24 cellular contexts compared by ENCODE assay signal in the genomic region with DNA sequence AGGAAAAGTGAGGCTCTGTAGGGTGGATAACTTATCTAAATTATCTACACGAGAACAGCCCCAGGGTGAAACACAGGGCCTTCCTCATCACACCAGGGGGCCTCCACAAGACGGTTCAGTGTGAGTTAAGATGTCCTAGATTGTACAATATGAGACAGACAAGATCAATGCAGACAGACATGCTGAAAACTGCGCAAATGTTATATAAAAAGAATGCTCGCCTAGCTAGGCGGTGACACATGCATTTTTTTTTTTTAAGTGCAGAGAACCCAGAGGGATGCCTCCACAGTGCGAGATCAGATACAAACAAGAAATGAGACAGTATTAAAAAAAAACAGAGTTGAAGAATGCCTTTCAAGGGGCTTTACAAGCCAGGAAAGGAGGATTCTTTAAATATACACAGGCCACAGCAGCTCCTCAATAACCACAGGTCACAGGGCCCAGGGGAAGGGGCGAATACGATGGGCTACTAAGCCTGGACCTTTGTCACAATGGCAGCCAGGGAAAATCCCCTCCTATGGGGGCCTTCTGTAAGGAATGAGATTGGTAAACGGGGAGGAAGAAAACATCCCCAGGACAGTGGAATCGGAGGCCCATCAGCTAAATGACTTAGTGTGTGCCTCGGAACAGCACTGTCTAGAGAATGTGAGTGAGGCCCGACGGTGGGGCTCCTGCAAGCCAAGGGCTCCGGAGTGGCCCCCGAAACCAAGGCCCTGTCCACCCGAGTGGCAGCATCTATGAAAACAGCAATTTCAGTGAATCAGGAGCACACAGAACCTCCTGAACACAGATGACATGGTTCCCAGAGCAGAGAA. TPM values are rescaled to one million over a fixed set of nuclear protein-coding genes. Genes with fewer than 3 reads are reported as not detected.
DNase-seq lines count a peak whose midpoint lies in the region; ATAC-seq, FAIRE-seq and TF ChIP-seq lines count a peak whose summit lies in the region.
"Had no signal": no experiment of that assay in that cellular context is flagged by ENCODE, and none has a peak within 500 bp of the region (broad histone marks: within the 10 kb centered on the region; RNA-seq: fewer than 3 reads in every experiment).

No MANE protein-coding gene starts in this region.

- BruUV-seq in HepG2 (replicated peaks; lab: Mats Ljungman, UMichigan): no TSS peak

- DNase-seq in HepG2 (ENCODE audit: low spot score) (no peak), right lobe of liver (no peak), psoas muscle (no peak), vagina (ENCODE audit: extremely low spot score in 2 of 2) (no peak), hepatocyte (ENCODE audit: low spot score) (no peak)
- DNase-seq: activated CD4-positive, CD25-positive, alpha-beta regulatory T cell; activated CD8-positive, alpha-beta T cell treated with anti-CD3 and anti-CD28 coated beads for 36 hours; activated gamma-delta T cell treated with Interleukin-2 at 50 U/mL for 16 hours; activated T-cell treated with anti-CD3 and anti-CD28 coated beads for 4 hours; DMS79; naive thymus-derived CD4-positive, alpha-beta T cell; NCI-H187; stimulated activated CD4-positive, alpha-beta T cell treated with anti-CD3 and anti-CD28 coated beads, Interleukin-4, amount 100 ng/mL, for 1 hour; stimulated activated naive CD4-positive, alpha-beta T cell treated with Interleukin-2 at 50 U/mL for 16 hours; T-helper 9 cell had no signal

- H3K4me3 ChIP-seq in HepG2 (replicated peaks in 1 of 3; ENCODE audit: insufficient read depth in 1 of 3, low read depth in 2 of 3, low read length in 3 of 3): no peak overlapping the region
- no peak overlapping the region for H3K4me3 ChIP-seq in right lobe of liver
- no peak overlapping the region for H3K4me3 ChIP-seq in gastroesophageal sphincter
- H3K4me3 ChIP-seq in psoas muscle: no peak overlapping the region
- no peak overlapping the region for H3K4me3 ChIP-seq in vagina
- no peak overlapping the region for H3K4me3 ChIP-seq in hepatocyte
- H3K4me3 ChIP-seq: prostate gland had no signal

- TF ChIP-seq CTCF in HepG2 (CRISPR knock-in tag; IDR thresholded peaks at IDR 0.05): no peak
- TF ChIP-seq CTCF in right lobe of liver (IDR thresholded peaks at IDR 0.05): no peak
- TF ChIP-seq CTCF in gastroesophageal sphincter (IDR thresholded peaks at IDR 0.05): no peak
- TF ChIP-seq CTCF in psoas muscle (IDR thresholded peaks at IDR 0.05): no peak
- TF ChIP-seq CTCF in vagina (IDR thresholded peaks at IDR 0.05): no peak
- no peak for TF ChIP-seq CTCF in hepatocyte (IDR thresholded peaks at IDR 0.05; ENCODE audit: poor library complexity)

- no peaks in the 10 kb centered on the region for H3K9me2 ChIP-seq in hepatocyte (replicated peaks; ENCODE audit: insufficient read depth)

- H3K9me3 ChIP-seq in HepG2 (ENCODE audit: low read length): no peaks in the 10 kb centered on the region
- no peaks in the 10 kb centered on the region for H3K9me3 ChIP-seq in right lobe of liver
- no peaks in the 10 kb centered on the region for H3K9me3 ChIP-seq in gastroesophageal sphincter
- H3K9me3 ChIP-seq in psoas muscle: no peaks in the 10 kb centered on the region
- H3K9me3 ChIP-seq in vagina: no peaks in the 10 kb centered on the region
- no peaks in the 10 kb centered on the region for H3K9me3 ChIP-seq in hepatocyte (ENCODE audit: low read depth)
- H3K9me3 ChIP-seq: prostate gland had no signal

- intact Hi-C loops in HepG2 (cut with micrococcal nuclease; ENCODE audit: unreplicated experiment) (no loop called here), right lobe of liver (cut with DNase I) (no loop called here), psoas muscle (cut with DNase I) (loop anchor here in 1 of 2 donors (5.0 kb wide), 1 partner anchor 46 kb away; no protein-coding TSS in a partner anchor), vagina (cut with DNase I) (no loop called here)

- WGBS in HepG2 (ENCODE audit: low lambda C conversion rate): 50% methylated on average over 16 of the region's 16 CpGs
- WGBS in right lobe of liver (ENCODE audit: insufficient coverage, low coverage, low lambda C conversion rate, missing lambda C conversion rate): 86% methylated on average over 8 of the region's 16 CpGs
- 91% methylated on average over 11 of the region's 16 CpGs; no CpG with 5 or more reads in 1 of the 2 donors for WGBS in gastroesophageal sphincter (ENCODE audit: low coverage in 1 of 2), 2 donors
- 84 to 89% (median 87%) methylated on average over 16 of the region's 16 CpGs for WGBS in psoas muscle, 3 donors
- WGBS in hepatocyte (ENCODE audit: low lambda C conversion rate, missing lambda C conversion rate): 92% methylated on average over 16 of the region's 16 CpGs

- H3K27ac ChIP-seq in HepG2 (ENCODE audit: extremely low read length, insufficient read depth, low read length): no peak overlapping the region
- no peak overlapping the region for H3K27ac ChIP-seq in right lobe of liver
- peak overlapping the region in 3 of 4 donors; percentile 39 to 77 (median 73) for H3K27ac ChIP-seq in gastroesophageal sphincter
- peak overlapping the region; percentile 37 for H3K27ac ChIP-seq in psoas muscle
- H3K27ac ChIP-seq in vagina: peak overlapping the region; percentile 62
- no peak overlapping the region for H3K27ac ChIP-seq in hepatocyte
- H3K27ac ChIP-seq: KMS-11, RWPE1 had no signal

- CTCF ChIA-PET in HepG2 (lab: Yijun Ruan, JAX; ENCODE audit: low intra/inter-chr PET ratio, low total read pairs): no interaction called here

- H3K4me2 ChIP-seq in HepG2 (ENCODE audit: low read depth, low read length): no peak overlapping the region
- H3K4me2 ChIP-seq in hepatocyte: no peak overlapping the region
- H3K4me2 ChIP-seq: KMS-11 had no signal

- TF ChIP-seq POLR2A in HepG2 (IDR thresholded peaks at IDR 0.05; ENCODE audit: insufficient read depth in 1 of 2, low read depth in 2 of 2, low read length in 2 of 2): no peak
- TF ChIP-seq POLR2A in right lobe of liver (IDR thresholded peaks at IDR 0.05): no peak
- no peak for TF ChIP-seq POLR2A in gastroesophageal sphincter (IDR thresholded peaks at IDR 0.05)
- TF ChIP-seq POLR2A in vagina (IDR thresholded peaks at IDR 0.05): no peak

- H2AFZ ChIP-seq in HepG2 (ENCODE audit: low read length) (no peak overlapping the region), hepatocyte (no peak overlapping the region)

- TF ChIP-seq RAD21 in HepG2 (CRISPR knock-in tag; IDR thresholded peaks at IDR 0.05): no peak

- H3K79me2 ChIP-seq in HepG2 (ENCODE audit: insufficient read depth, low read length): no peaks in the 10 kb centered on the region
- H3K79me2 ChIP-seq in hepatocyte: no peaks in the 10 kb centered on the region

- H3K4me1 ChIP-seq in HepG2 (ENCODE audit: insufficient read depth, low read length) (peaks cover 9% of the 10 kb centered on the region; the same call in 1 of the 2 replicates), right lobe of liver (no peaks in the 10 kb centered on the region), gastroesophageal sphincter (peaks cover 0 to 43% (median 13%) of the 10 kb centered on the region in 3 donors), psoas muscle (no peaks in the 10 kb centered on the region), vagina (peaks cover 23% of the 10 kb centered on the region), hepatocyte (ENCODE audit: insufficient read depth) (no peaks in the 10 kb centered on the region)
- H3K4me1 ChIP-seq: prostate gland had no signal

- no peak overlapping the region for H3K9ac ChIP-seq in HepG2 (ENCODE audit: insufficient read depth, low read depth, low read length)
- H3K9ac ChIP-seq: KMS-11 had no signal

- in situ Hi-C loops in HepG2 (cut with HindIII; ENCODE audit: extremely low pct_ligation_motif_present, low pct_unique_long_range_greater_than_20kb): no loop called here

- POLR2A ChIA-PET in HepG2 (lab: Yijun Ruan, JAX): no interaction called here

- H4K20me1 ChIP-seq in HepG2 (ENCODE audit: insufficient read depth, low read length): no peaks in the 10 kb centered on the region
- H4K20me1 ChIP-seq in hepatocyte (ENCODE audit: insufficient read depth, poor library complexity, severe bottlenecking): no peaks in the 10 kb centered on the region

- H3K36me3 ChIP-seq in HepG2 (replicated peaks in 1 of 2; ENCODE audit: control insufficient read depth in 1 of 2, insufficient read depth in 2 of 2, low read length in 2 of 2) (no peaks in the 10 kb centered on the region), right lobe of liver (no peaks in the 10 kb centered on the region), gastroesophageal sphincter (no peaks in the 10 kb centered on the region), psoas muscle (ENCODE audit: insufficient read depth in 1 of 2, low read depth in 1 of 2) (no peaks in the 10 kb centered on the region), vagina (no peaks in the 10 kb centered on the region), hepatocyte (replicated peaks; ENCODE audit: insufficient read depth, low read depth) (no peaks in the 10 kb centered on the region)
- H3K36me3 ChIP-seq: prostate gland had no signal

- peaks cover 0 to 24% of the 10 kb centered on the region in 2 experiments; a peak in 1 of 5 replicates for H3K27me3 ChIP-seq in HepG2 (ENCODE audit: control insufficient read depth in 1 of 2, insufficient read depth in 2 of 2, low read length in 2 of 2)
- H3K27me3 ChIP-seq in right lobe of liver: no peaks in the 10 kb centered on the region
- no peaks in the 10 kb centered on the region for H3K27me3 ChIP-seq in gastroesophageal sphincter
- H3K27me3 ChIP-seq in psoas muscle (ENCODE audit: insufficient read depth in 3 of 3, low read length in 2 of 3): no peaks in the 10 kb centered on the region
- no peaks in the 10 kb centered on the region for H3K27me3 ChIP-seq in vagina
- no peaks in the 10 kb centered on the region for H3K27me3 ChIP-seq in hepatocyte

- TF ChIP-seq EP300 in HepG2 (IDR thresholded peaks at IDR 0.05; ENCODE audit: low read depth in 2 of 2, low read length in 2 of 2) (no peak), HepG2 (CRISPR knock-in tag; IDR thresholded peaks at IDR 0.05; ENCODE audit: borderline replicate concordance) (no peak), gastroesophageal sphincter (IDR thresholded peaks at IDR 0.05) (no peak)

- no peak for FAIRE-seq in HepG2 (lab: Jason Lieb, UNC)
- FAIRE-seq: endothelial cell of umbilical vein, keratinocyte had no signal

- ATAC-seq in HepG2: peak; percentile 8; the same call in 1 of the 3 replicates
- ATAC-seq in right lobe of liver: no peak
- no peak for ATAC-seq in gastroesophageal sphincter
- no peak for ATAC-seq in psoas muscle
- ATAC-seq in HG03025 (IDR thresholded peaks at IDR 0.05; ENCODE audit: low FRiP score, unreplicated experiment): no peak
- no peak for ATAC-seq in HG02678 (IDR thresholded peaks at IDR 0.05; ENCODE audit: unreplicated experiment)
- ATAC-seq: activated CD8-positive, alpha-beta T cell treated with anti-CD3 and anti-CD28 coated beads for 36 hours; HCT116; naive thymus-derived CD4-positive, alpha-beta T cell had no signal

RNA-seq across cellular contexts. Expression of a gene that starts 48.9 kb away (rescaled TPM):
- total RNA-seq in HepG2 (2016; rRNA removed; fragmentation: Illumina TruSeq; extraction: Trizol): 0.11 TPM in 1 of 2 replicates, not detected in the other
- not detected in 2 replicates for total RNA-seq in HepG2 (2016; cell fraction: cytosol; rRNA removed; fragmentation: Illumina TruSeq; extraction: Trizol; ENCODE audit: low read depth)
- 0.13 and 0.21 TPM in 2 replicates for total RNA-seq in HepG2 (2016; cell fraction: insoluble cytoplasmic fraction; rRNA removed; fragmentation: Illumina TruSeq; extraction: Trizol)
- 0.21 TPM in 1 of 2 replicates, not detected in the other for total RNA-seq in HepG2 (2016; cell fraction: membrane; rRNA removed; fragmentation: Illumina TruSeq; extraction: Trizol)
- not detected in 2 replicates for total RNA-seq in HepG2 (2016; cell fraction: nucleus; rRNA removed; fragmentation: Illumina TruSeq; extraction: Trizol)
- 0.40 and 0.61 TPM in 2 replicates for polyA plus RNA-seq in HepG2 (2011; rRNA removed)
- 0.10 and 0.42 TPM in 2 replicates for polyA plus RNA-seq in HepG2 (2011; cell fraction: cytosol; rRNA removed)
- 1.8 and 2.6 TPM in 2 replicates for polyA plus RNA-seq in HepG2 (2011; cell fraction: nucleus; rRNA removed)
- polyA plus RNA-seq in HepG2 (2012): 0.12 and 0.13 TPM in 2 replicates
- polyA plus RNA-seq in HepG2 (2016; cell fraction: cytosol; fragmentation: Illumina TruSeq; extraction: Trizol; ENCODE audit: low read depth): not detected in 2 replicates
- polyA plus RNA-seq in HepG2 (2016; cell fraction: insoluble cytoplasmic fraction; fragmentation: Illumina TruSeq; extraction: Trizol; ENCODE audit: low read depth): not detected in 2 replicates
- 0.36 TPM in 1 of 2 replicates, not detected in the other for polyA plus RNA-seq in HepG2 (2016; cell fraction: membrane; fragmentation: Illumina TruSeq; extraction: Trizol; ENCODE audit: low read depth)
- polyA plus RNA-seq in HepG2 (2016; cell fraction: nucleus; fragmentation: Illumina TruSeq; extraction: Trizol; ENCODE audit: insufficient read depth, low read depth): not detected in 2 replicates
- 1.3 and 222 TPM in 2 replicates for polyA minus RNA-seq in HepG2 (2011; rRNA and poly(A)+ RNA removed; ENCODE audit: low replicate concordance)
- polyA minus RNA-seq in HepG2 (2011; cell fraction: cytosol; rRNA and poly(A)+ RNA removed): 1.1 and 1.8 TPM in 2 replicates
- polyA minus RNA-seq in HepG2 (2011; cell fraction: nucleus; rRNA and poly(A)+ RNA removed): 0.77 and 1.2 TPM in 2 replicates
- total RNA-seq in right lobe of liver: 1 to 10 TPM; 2.2 to 7.0 (median 5.6) TPM
- 10 to 100 TPM; 32.5 to 54.5 (median 39.9) TPM for total RNA-seq in gastroesophageal sphincter
- total RNA-seq in psoas muscle: 10 to 100 TPM; 12.1 to 15.2 (median 12.9) TPM
- 1 to 10 TPM; 9.2 to 10.0 (median 9.5) TPM for polyA plus RNA-seq in psoas muscle
- total RNA-seq in vagina: 90.6 TPM
- total RNA-seq in hepatocyte: 8.5 and 15.0 TPM in 2 replicates
- 13.8 and 20.0 TPM in 2 replicates for polyA plus RNA-seq in hepatocyte

Comparison
In these comparisons a context has a peak if more than half of its experiments do, and no peak if none do; other contexts are left out.
1. H3K27ac ChIP-seq: peak in gastroesophageal sphincter (3 of 4), psoas muscle (single experiment) and vagina (single experiment); none in HepG2 (single experiment), right lobe of liver (0 of 3) and hepatocyte (single experiment).